21 cellular contexts compared by ENCODE assay signal in genomic region chr9:129574911-129575574, GRCh38. TPM values are rescaled to one million over a fixed set of nuclear protein-coding genes. Genes with fewer than 3 reads are reported as not detected.
DNase-seq lines count a peak whose midpoint lies in the region; ATAC-seq and TF ChIP-seq lines count a peak whose summit lies in the region.
"Had no signal": no experiment of that assay in that cellular context is flagged by ENCODE, and none has a peak within 500 bp of the region (broad histone marks: within the 10 kb centered on the region; RNA-seq: fewer than 3 reads in every experiment).

No MANE protein-coding gene starts in this region.

- ATAC-seq in IMR-90 (ENCODE audit: low read depth), result peak; percentile 62
- no peak for ATAC-seq in GM18520 (IDR thresholded peaks at IDR 0.05; ENCODE audit: unreplicated experiment)
- ATAC-seq in gastrocnemius medialis, result no peak
- ATAC-seq: body of pancreas, lower lobe of right lung, natural killer cell had no signal

- H3K4ac ChIP-seq in IMR-90 (ENCODE audit: low read depth, low read length) (peak overlapping the region; percentile 99), mesenchymal stem cell (ENCODE audit: low read depth in 1 of 2, low read length in 2 of 2) (no peak overlapping the region)

- peak overlapping the region; percentile 86 for H4K5ac ChIP-seq in IMR-90 (ENCODE audit: low read depth, low read length)

- H2BK15ac ChIP-seq in IMR-90 (ENCODE audit: low read depth, low read length) (peak overlapping the region; percentile 89; the same call in 2 of the 3 replicates), mesenchymal stem cell (ENCODE audit: low read depth, poor library complexity, severe bottlenecking) (no peak overlapping the region)

- no peak overlapping the region for H3K4me3 ChIP-seq in AG10803 (ENCODE audit: low read length)
- no peak overlapping the region; the same call in 1 of the 2 replicates for H3K4me3 ChIP-seq in IMR-90 (ENCODE audit: insufficient read depth, low read depth, low read length)
- H3K4me3 ChIP-seq in cardiac fibroblast (replicated peaks in 1 of 2; ENCODE audit: low read depth in 2 of 2, low read length in 2 of 2), result no peak overlapping the region
- H3K4me3 ChIP-seq in mesenchymal stem cell (ENCODE audit: insufficient read depth in 1 of 2, low read depth in 1 of 2, low read length in 2 of 2), result no peak overlapping the region
- no peak overlapping the region for H3K4me3 ChIP-seq in gastrocnemius medialis
- no peak overlapping the region for H3K4me3 ChIP-seq in testis
- H3K4me3 ChIP-seq: body of pancreas, lower lobe of right lung, MG63, PC-9 had no signal

- H2AK5ac ChIP-seq in IMR-90 (ENCODE audit: low read depth, low read length) (peak overlapping the region; percentile 100), mesenchymal stem cell (ENCODE audit: low read length, severe bottlenecking) (no peak overlapping the region)

- no peaks in the 10 kb centered on the region for H4K20me1 ChIP-seq in IMR-90 (ENCODE audit: insufficient read depth, low read length)

- H3K4me2 ChIP-seq in IMR-90 (ENCODE audit: low read depth, low read length) (peak overlapping the region; percentile 12; the same call in 1 of the 2 replicates), mesenchymal stem cell (ENCODE audit: low read length, poor library complexity, severe bottlenecking) (no peak overlapping the region)
- H3K4me2 ChIP-seq: PC-9 had no signal

- DNase-seq in AG10803 (ENCODE audit: low read depth), result peak; percentile 65
- DNase-seq in IMR-90, result peak; percentile 88
- peak; percentile 44 to 88 for DNase-seq in cardiac fibroblast (ENCODE audit: low read depth in 2 of 2)
- peak; percentile 88 for DNase-seq in mesenchymal stem cell
- no peak for DNase-seq in epidermal melanocyte (ENCODE audit: insufficient read length, low spot score)
- no peak for DNase-seq in gastrocnemius medialis
- DNase-seq in testis, result no peak
- DNase-seq: activated B cell treated with CpG ODN at 0.5 μM for 24 hours, activated gamma-delta T cell treated with Interleukin-2 at 50 U/mL for 16 hours, body of pancreas, C1 segment of cervical spinal cord, DMS79 treated with DMSO at 0.1 percent for 48 hours, foreskin melanocyte, lower lobe of right lung, MG63, natural killer cell, NCI-H2029, NCI-H526, PC-9 had no signal

- H4K91ac ChIP-seq in IMR-90 (ENCODE audit: insufficient read depth, low read depth, low read length) (peak overlapping the region; percentile 98), mesenchymal stem cell (ENCODE audit: low read length) (peak overlapping the region; percentile 0)

- no TSS peak for BruUV-seq in IMR-90 (replicated peaks; lab: Mats Ljungman, UMichigan)

- dilution Hi-C loops in IMR-90 (cut with HindIII; ENCODE audit: low sequenced_read_pairs, unreplicated experiment), result no loop called here

- H4K8ac ChIP-seq in IMR-90 (ENCODE audit: low read depth in 2 of 2, low read length in 2 of 2) (peak overlapping the region; percentile 57 to 96), mesenchymal stem cell (ENCODE audit: low read length) (peak overlapping the region; percentile 68)

- H3K27me3 ChIP-seq in IMR-90 (ENCODE audit: control insufficient read depth, insufficient read depth, low read length) (no peaks in the 10 kb centered on the region), mesenchymal stem cell (ENCODE audit: control insufficient read depth in 1 of 2, insufficient read depth in 1 of 2, low read length in 2 of 2) (no peaks in the 10 kb centered on the region), gastrocnemius medialis (no peaks in the 10 kb centered on the region), testis (no peaks in the 10 kb centered on the region)
- H3K27me3 ChIP-seq: body of pancreas, MG63 had no signal

- peak overlapping the region; percentile 91 for H2AK9ac ChIP-seq in IMR-90 (replicated peaks; ENCODE audit: low read depth, low read length, poor library complexity)

- intact Hi-C loops in IMR-90 (cut with micrococcal nuclease) (no loop called here), gastrocnemius medialis (cut with DNase I; ENCODE audit: low total_unique reads) (no loop called here), testis (cut with DNase I; ENCODE audit: low total_unique reads) (no loop called here)

- H3K36me3 ChIP-seq in IMR-90 (ENCODE audit: control insufficient read depth, insufficient read depth, low read length) (no peaks in the 10 kb centered on the region), mesenchymal stem cell (ENCODE audit: control insufficient read depth in 1 of 2, insufficient read depth in 2 of 2, low read depth in 1 of 2, low read length in 2 of 2) (no peaks in the 10 kb centered on the region), gastrocnemius medialis (no peaks in the 10 kb centered on the region), testis (ENCODE audit: low read depth, missing control alignments) (no peaks in the 10 kb centered on the region)
- H3K36me3 ChIP-seq: lower lobe of right lung, MG63 had no signal

- peak overlapping the region; percentile 90 for H2BK5ac ChIP-seq in IMR-90 (ENCODE audit: low read depth, low read length, poor library complexity, severe bottlenecking)
- H2BK5ac ChIP-seq in mesenchymal stem cell (ENCODE audit: low read depth, low read length, poor library complexity, severe bottlenecking), result no peak overlapping the region

- H3K9me3 ChIP-seq in IMR-90 (ENCODE audit: control insufficient read depth, insufficient read depth, low read length), result peaks cover 2% of the 10 kb centered on the region
- H3K9me3 ChIP-seq in mesenchymal stem cell (ENCODE audit: control insufficient read depth, low read length), result no peaks in the 10 kb centered on the region
- H3K9me3 ChIP-seq in gastrocnemius medialis, result no peaks in the 10 kb centered on the region
- no peaks in the 10 kb centered on the region for H3K9me3 ChIP-seq in testis
- H3K9me3 ChIP-seq: body of pancreas, lower lobe of right lung, MG63 had no signal

- CTCF ChIA-PET in IMR-90 (lab: Yijun Ruan, JAX), result interaction anchor here (1.5 to 1.8 kb wide), 2 partner anchors 9 to 92 kb away, joined by 4 read pairs; no protein-coding TSS in a partner anchor

- peaks cover 0 to 17% of the 10 kb centered on the region in 2 experiments; a peak in 2 of 4 replicates for H3K79me1 ChIP-seq in IMR-90 (ENCODE audit: low read depth in 1 of 2, low read length in 2 of 2)
- H3K79me1 ChIP-seq in mesenchymal stem cell (replicated peaks; ENCODE audit: low read length, poor library complexity, severe bottlenecking), result no peaks in the 10 kb centered on the region

- in situ Hi-C loops in IMR-90 (cut with MboI; ENCODE audit: low sequenced_read_pairs), result no loop called here
- in situ Hi-C loops in gastrocnemius medialis (cut with MboI; ENCODE audit: low sequenced_read_pairs in 4 of 4), result loop anchor here in 1 of 4 donors (25.0 kb wide), 1 partner anchor 113 kb away; no protein-coding TSS in a partner anchor

- peaks cover 21% of the 10 kb centered on the region for H3K9me1 ChIP-seq in IMR-90 (ENCODE audit: insufficient read depth, low read length)

- WGBS in IMR-90 (ENCODE audit: extremely low coverage in 2 of 2, insufficient read length in 1 of 2), 2 experiments, result 18% methylated on average over 6 of the region's 13 CpGs; no CpG with 5 or more reads in 1 of the 2 experiments
- WGBS in mesenchymal stem cell, result 64% methylated on average over 13 of the region's 13 CpGs
- 84% methylated on average over 13 of the region's 13 CpGs for WGBS in testis, 2 donors

- peak overlapping the region; percentile 0 to 80 for H2BK12ac ChIP-seq in mesenchymal stem cell (ENCODE audit: low read length in 2 of 2)

- H3K9ac ChIP-seq in IMR-90 (ENCODE audit: low read depth, low read length) (peak overlapping the region; percentile 38; the same call in 1 of the 2 replicates), mesenchymal stem cell (ENCODE audit: low read length) (peak overlapping the region; percentile 0)

- POLR2A ChIA-PET in IMR-90 (lab: Charles Lee; ENCODE audit: unreplicated experiment), result interaction anchor here (0.5 to 1.0 kb wide), 3 partner anchors 86 to 397 kb away, joined by 3 to 8 read pairs (median 5); partner anchors contain the start of gene IER5L

- peak overlapping the region; percentile 84 for H2BK20ac ChIP-seq in IMR-90 (ENCODE audit: low read depth, low read length)

- TF ChIP-seq POLR2A in IMR-90 (IDR thresholded peaks at IDR 0.05; ENCODE audit: low read depth, low read length), result peak; percentile 24; the same call in 1 of the 2 replicates
- TF ChIP-seq POLR2A in gastrocnemius medialis (IDR thresholded peaks at IDR 0.05), result no peak
- TF ChIP-seq POLR2A in testis (IDR thresholded peaks at IDR 0.05), result no peak

- peaks cover 27% of the 10 kb centered on the region for H3K4me1 ChIP-seq in IMR-90 (ENCODE audit: control insufficient read depth, insufficient read depth, low read length)
- peaks cover 25% of the 10 kb centered on the region for H3K4me1 ChIP-seq in mesenchymal stem cell (ENCODE audit: control insufficient read depth, insufficient read depth, low read depth, low read length)
- peaks cover 0 to 12% of the 10 kb centered on the region in 2 donors for H3K4me1 ChIP-seq in gastrocnemius medialis
- peaks cover 13% of the 10 kb centered on the region for H3K4me1 ChIP-seq in testis

- TF ChIP-seq CTCF in AG10803 (conservative IDR thresholded peaks at IDR 0.05; ENCODE audit: low read length) (no peak), IMR-90 (conservative IDR thresholded peaks at IDR 0.05; ENCODE audit: low read depth, low read length) (no peak), cardiac fibroblast (IDR thresholded peaks at IDR 0.05; ENCODE audit: low read depth, low read length) (no peak), gastrocnemius medialis (IDR thresholded peaks at IDR 0.05 in 4 of 5, conservative IDR thresholded peaks at IDR 0.05 in 1 of 5) (no peak), testis (IDR thresholded peaks at IDR 0.05) (no peak)

- peak overlapping the region; percentile 86 for H3K56ac ChIP-seq in IMR-90 (ENCODE audit: extremely low read depth, insufficient read depth, low read length)

- no peak for TF ChIP-seq RAD21 in IMR-90 (IDR thresholded peaks at IDR 0.05; ENCODE audit: low read length)

- H2AFZ ChIP-seq in IMR-90 (replicated peaks; ENCODE audit: low read length, poor library complexity) (peak overlapping the region; percentile 89), mesenchymal stem cell (ENCODE audit: low read depth, low read length) (no peak overlapping the region)
- H2AFZ ChIP-seq: PC-9 had no signal

- H3K23ac ChIP-seq in IMR-90 (ENCODE audit: low read depth, low read length) (peak overlapping the region; percentile 50), mesenchymal stem cell (ENCODE audit: low read length in 2 of 2) (no peak overlapping the region)

- H2BK120ac ChIP-seq in IMR-90 (ENCODE audit: low read depth, low read length) (peak overlapping the region; percentile 92), mesenchymal stem cell (ENCODE audit: low read depth, low read length) (peak overlapping the region; percentile 59)

- H3K14ac ChIP-seq in IMR-90 (replicated peaks; ENCODE audit: low read depth, low read length), result peak overlapping the region; percentile 99
- H3K14ac ChIP-seq in mesenchymal stem cell (ENCODE audit: low read length in 2 of 2), result no peak overlapping the region

- peak overlapping the region; percentile 63 for H3K27ac ChIP-seq in IMR-90 (ENCODE audit: insufficient read depth, low read length)
- no peak overlapping the region for H3K27ac ChIP-seq in mesenchymal stem cell (ENCODE audit: low read length, poor library complexity, severe bottlenecking)
- no peak overlapping the region for H3K27ac ChIP-seq in gastrocnemius medialis
- peak overlapping the region in 1 of 2 donors; percentile 19 for H3K27ac ChIP-seq in testis
- H3K27ac ChIP-seq: body of pancreas, lower lobe of right lung, PC-9 had no signal

- H3K18ac ChIP-seq in IMR-90 (ENCODE audit: low read depth, low read length) (peak overlapping the region; percentile 76), mesenchymal stem cell (ENCODE audit: low read depth in 1 of 2, low read length in 2 of 2) (peak overlapping the region; percentile 4 to 5)

RNA-seq across cellular contexts. Expression of gene C9orf50, which starts 45.9 kb away (rescaled TPM):
- total RNA-seq in IMR-90 (2012; rRNA removed), result not detected in 2 replicates
- polyA plus RNA-seq in IMR-90 (2012; rRNA removed), result 0.09 and 0.20 TPM in 2 replicates
- 0.06 and 0.19 TPM in 2 replicates for polyA plus RNA-seq in IMR-90 (2012; cell fraction: cytosol; rRNA removed)
- polyA plus RNA-seq in IMR-90 (2012; cell fraction: nucleus; rRNA removed; ENCODE audit: low replicate concordance), result 0.42 and 0.54 TPM in 2 replicates
- polyA plus RNA-seq in mesenchymal stem cell (2013, experiment 1 of 2), result 0.03 TPM
- 0.04 TPM for polyA plus RNA-seq in mesenchymal stem cell (2013, experiment 2 of 2)
- not detected for total RNA-seq in gastrocnemius medialis
- 1 to 10 TPM; 3.7 to 9.4 TPM for total RNA-seq in testis
- 14.6 TPM for polyA plus RNA-seq in testis (ENCODE audit: insufficient read depth, low read depth, low replicate concordance)
- total RNA-seq: activated B cell treated with CpG ODN at 0.5 μM for 24 hours, body of pancreas, HT1080, lower lobe of right lung, natural killer cell, PC-9 had no signal

RNA-seq across cellular contexts. Expression of gene NTMT1, which starts 50.9 kb away (rescaled TPM):
- 67.8 and 68.1 TPM in 2 replicates for total RNA-seq in IMR-90 (2012; rRNA removed)
- 88.1 and 108 TPM in 2 replicates for polyA plus RNA-seq in IMR-90 (2012; rRNA removed)
- 57.5 and 92.6 TPM in 2 replicates for polyA plus RNA-seq in IMR-90 (2012; cell fraction: cytosol; rRNA removed)
- polyA plus RNA-seq in IMR-90 (2012; cell fraction: nucleus; rRNA removed; ENCODE audit: low replicate concordance), result 56.2 and 66.4 TPM in 2 replicates
- polyA plus RNA-seq in mesenchymal stem cell (2013, experiment 1 of 2), result 38.5 TPM
- 39.6 TPM for polyA plus RNA-seq in mesenchymal stem cell (2013, experiment 2 of 2)
- 10 to 100 TPM; 37.8 to 82.1 (median 48.1) TPM for total RNA-seq in gastrocnemius medialis
- total RNA-seq in testis, result 10 to 100 TPM; 71.8 to 82.6 TPM
- polyA plus RNA-seq in testis (ENCODE audit: insufficient read depth, low read depth, low replicate concordance), result 189 TPM

Comparison
In these comparisons a context has a peak if more than half of its experiments do, and no peak if none do; other contexts are left out.
1. DNase-seq: peak in AG10803 (single experiment), IMR-90 (single experiment), cardiac fibroblast (2 of 2) and mesenchymal stem cell (single experiment); none in epidermal melanocyte (single experiment), gastrocnemius medialis (0 of 2) and testis (single experiment).